ENCODE assay signal across 8 cellular contexts in genomic region chr1:150696590-150696989, GRCh38. TPM values are rescaled to one million over a fixed set of nuclear protein-coding genes. Genes with fewer than 3 reads are reported as not detected.
DNase-seq lines count a peak whose midpoint lies in the region; ATAC-seq and TF ChIP-seq lines count a peak whose summit lies in the region.

No MANE protein-coding gene starts in this region.

- peaks cover 4 to 33% (median 7%) of the 10 kb centered on the region in 4 donors for H3K36me3 ChIP-seq in sigmoid colon

- peaks cover 31 to 36% (median 32%) of the 10 kb centered on the region in 3 donors for H3K4me1 Mint-ChIP-seq in T-cell

- CTCF ChIA-PET in T-cell (lab: Charles Lee) = interaction anchor here in 1 of 2 donors (0.7 to 1.7 kb wide), 13 partner anchors 21 to 1337 kb away, joined by 3 to 16 read pairs (median 4); partner anchors contain the start of genes CTSS, ENSA, MCL1 and RPRD2

- no peaks in the 10 kb centered on the region for H3K9me3 ChIP-seq in sigmoid colon

- intact Hi-C loops in sigmoid colon (cut with DNase I) = loop anchor here (5.0 to 10.0 kb wide), 3 partner anchors 64 to 228 kb away; partner anchors contain the start of gene SETDB1

- peaks cover 0 to 24% (median 6%) of the 10 kb centered on the region in 4 donors for H3K4me1 ChIP-seq in sigmoid colon

- peaks cover 17% of the 10 kb centered on the region for H3K36me3 Mint-ChIP-seq in T-cell

- TF ChIP-seq EP300 in sigmoid colon (IDR thresholded peaks at IDR 0.05) = no peak

- WGBS in sigmoid colon, 2 donors = 0% methylated on average over 6 of the region's 6 CpGs

- no peak for TF ChIP-seq POLR2A in sigmoid colon (IDR thresholded peaks at IDR 0.05)

- no peaks in the 10 kb centered on the region for H3K27me3 Mint-ChIP-seq in T-cell

- H3K9me3 Mint-ChIP-seq in T-cell = no peaks in the 10 kb centered on the region

- POLR2A ChIA-PET in T-cell (lab: Charles Lee) = interaction anchor here in 1 of 2 donors (0.6 to 1.6 kb wide), 14 partner anchors 8 to 809 kb away, joined by 3 to 10 read pairs (median 4); partner anchors contain the start of genes ENSA, MCL1, PSMD4 and RPRD2

- no peak for TF ChIP-seq CTCF in foreskin fibroblast (IDR thresholded peaks at IDR 0.05; ENCODE audit: low read depth, low read length)
- TF ChIP-seq CTCF in sigmoid colon (IDR thresholded peaks at IDR 0.05) = no peak

- peak overlapping the region; percentile 94 to 95 for H3K27ac Mint-ChIP-seq in T-cell

- no peaks in the 10 kb centered on the region for H3K27me3 ChIP-seq in sigmoid colon

- DNase-seq in SKM-1 treated with dmso at 0.1 percent for 144 hours (lab: John Stamatoyannopoulos, UW; ENCODE audit: unreplicated experiment) (peak; percentile 24), SKM-1 (lab: John Stamatoyannopoulos, UW; ENCODE audit: unreplicated experiment) (no peak), T-cell (no peak), foreskin fibroblast (no peak), sigmoid colon (no peak)

- H3K27ac ChIP-seq in sigmoid colon = peak overlapping the region; percentile 79 to 80 (median 79)

- H3K4me3 Mint-ChIP-seq in T-cell = peak overlapping the region; percentile 94 to 99 (median 97)

- ATAC-seq in T-cell (replicated peaks in 1 of 4) (no peak), HG03460 (IDR thresholded peaks at IDR 0.05; ENCODE audit: unreplicated experiment) (no peak), GM18861 (IDR thresholded peaks at IDR 0.05; ENCODE audit: unreplicated experiment) (no peak), HG03039 (IDR thresholded peaks at IDR 0.05; ENCODE audit: unreplicated experiment) (no peak)

- H3K4me3 ChIP-seq in foreskin fibroblast (ENCODE audit: low read depth in 1 of 2, low read length in 2 of 2) (peak overlapping the region; percentile 86 to 96), sigmoid colon (peak overlapping the region; percentile 60 to 73 (median 64))

RNA-seq across cellular contexts. Expression of gene GOLPH3L, which starts 0.4 kb away (rescaled TPM):
- total RNA-seq in T-cell (10 to 100 TPM; 10.2 to 23.7 (median 21.5) TPM), sigmoid colon (10 to 100 TPM; 18.1 to 27.2 (median 20.7) TPM)
- 10 to 100 TPM; 26.5 to 66.6 (median 49.9) TPM for polyA plus RNA-seq in sigmoid colon

RNA-seq across cellular contexts. Expression of gene HORMAD1, which starts 24.1 kb away (rescaled TPM):
- total RNA-seq in T-cell (under 1 TPM in 4 of 5 donors, not detected in 1; 0.28 to 0.55 (median 0.45) TPM), sigmoid colon (not detected)
- polyA plus RNA-seq in sigmoid colon = under 1 TPM in 2 of 3 donors, not detected in 1; 0.32 to 0.69 TPM
